Comparison of ENCODE assay signal across 10 cellular contexts in genomic region chr6:56038764-56039163, GRCh38.
"Had no signal": no experiment of that assay in that cellular context is flagged by ENCODE, and none has a peak within 500 bp of the region (broad histone marks: within the 10 kb centered on the region; RNA-seq: fewer than 3 reads in every experiment).

No MANE protein-coding gene starts in this region.

- H3K9me3 ChIP-seq: HAP-1 had no signal

- H3K4me3 Mint-ChIP-seq: GM23338, H9, HFFc6 had no signal

- DNase-seq: GM23248, GOT3, H7, H9, HFFc6 had no signal

- H3K27ac Mint-ChIP-seq: GM23338, H9, HFFc6 had no signal

- H3K36me3 ChIP-seq: HAP-1 had no signal

- H3K4me3 ChIP-seq: GM23248, GM23338, HAP-1 had no signal

- H3K9ac ChIP-seq: GM23248 had no signal

- H3K4me2 ChIP-seq: GM23338 had no signal

- H3K4me1 Mint-ChIP-seq: GM23338, H9 had no signal

- FAIRE-seq: H1, H54 had no signal

- ATAC-seq: GM23338, HCT116 had no signal

- H3K27ac ChIP-seq: GM23248 had no signal

- H3K9me3 Mint-ChIP-seq: GM23338, H9, HFFc6 had no signal

- H3K4me1 ChIP-seq: HAP-1 had no signal

- H2AFZ ChIP-seq: GM23248, GM23338 had no signal
